Comparison of ENCODE assay signal across 28 cellular contexts in the genomic region with DNA sequence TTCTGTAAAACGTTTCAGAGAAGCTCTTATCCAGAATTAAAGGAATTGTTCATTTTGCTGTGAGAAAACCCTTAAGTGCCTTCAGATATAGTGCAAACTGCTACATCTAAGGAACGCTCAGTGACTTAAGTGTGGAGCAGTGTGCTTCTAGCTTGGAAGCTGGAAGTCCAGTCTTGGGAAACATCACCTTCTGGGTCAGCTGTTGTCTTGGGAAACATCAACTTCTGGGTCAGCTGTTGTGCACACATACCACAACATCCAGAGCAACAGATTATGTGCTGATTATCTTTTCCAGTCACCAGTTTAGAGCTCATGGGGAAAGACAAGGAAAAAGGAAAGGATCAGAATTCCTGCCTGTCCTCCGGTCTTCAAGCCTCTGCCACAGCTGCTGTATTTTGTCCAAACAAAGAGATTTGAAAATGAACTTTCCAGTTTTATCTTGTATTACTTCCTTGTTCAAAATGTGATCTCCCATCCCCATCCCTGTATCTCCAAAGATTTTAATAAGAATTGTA.
"Had no signal": no experiment of that assay in that cellular context is flagged by ENCODE, and none has a peak within 500 bp of the region (broad histone marks: within the 10 kb centered on the region; RNA-seq: fewer than 3 reads in every experiment).

No MANE protein-coding gene starts in this region.

- H3K4me3 Mint-ChIP-seq: activated CD4-positive, alpha-beta memory T cell treated with anti-CD3 and anti-CD28 coated beads for 36 hours; activated CD4-positive, alpha-beta T cell treated with anti-CD3 and anti-CD28 coated beads for 36 hours; activated CD4-positive, alpha-beta T cell treated with anti-CD3 and anti-CD28 coated beads, Interleukin-2, amount 10 ng/mL, durations not matched to agents 24 days and 14 days; activated CD8-positive, alpha-beta memory T cell treated with anti-CD3 and anti-CD28 coated beads, Interleukin-2, amount 10 ng/mL, durations not matched to agents 7 days and 5 days; activated CD8-positive, alpha-beta T cell treated with anti-CD3 and anti-CD28 coated beads, Interleukin-2, amount 10 ng/mL, durations not matched to agents 7 days and 5 days; activated naive CD4-positive, alpha-beta T cell treated with anti-CD3 and anti-CD28 coated beads for 36 hours; activated naive CD4-positive, alpha-beta T cell treated with anti-CD3 and anti-CD28 coated beads, Interleukin-2, amount 50 U/mL, for 24 hours; activated naive CD8-positive, alpha-beta T cell treated with anti-CD3 and anti-CD28 coated beads for 36 hours; activated naive CD8-positive, alpha-beta T cell treated with anti-CD3 and anti-CD28 coated beads, Interleukin-2, amount 50 U/mL, for 24 hours; activated T-helper 1 cell treated with anti-CD3 and anti-CD28 coated beads, Interleukin-12 subunit alpha, Interleukin-12 subunit beta, Interleukin-2, Interleukin-4 antibody, amounts not matched to agents 30 ng/mL and 10 ng/mL and 1 ng/mL, durations not matched to agents 14 hours and 24 hours and 36 hours; effector memory CD8-positive, alpha-beta T cell had no signal

- H3K9me3 Mint-ChIP-seq: activated CD4-positive, alpha-beta memory T cell treated with anti-CD3 and anti-CD28 coated beads for 36 hours; activated CD4-positive, alpha-beta T cell treated with anti-CD3 and anti-CD28 coated beads, Interleukin-2, amount 10 ng/mL, durations not matched to agents 24 days and 14 days; activated naive CD4-positive, alpha-beta T cell treated with anti-CD3 and anti-CD28 coated beads, Interleukin-2, amount 50 U/mL, for 24 hours; activated naive CD8-positive, alpha-beta T cell treated with anti-CD3 and anti-CD28 coated beads, Interleukin-2, amount 50 U/mL, for 24 hours; activated T-helper 1 cell treated with anti-CD3 and anti-CD28 coated beads, Interleukin-12 subunit alpha, Interleukin-12 subunit beta, Interleukin-2, Interleukin-4 antibody, amounts not matched to agents 30 ng/mL and 10 ng/mL and 1 ng/mL, durations not matched to agents 14 hours and 24 hours and 36 hours had no signal

- H3K27me3 ChIP-seq: adrenal gland, esophagus muscularis mucosa, foreskin keratinocyte, gastrocnemius medialis had no signal

- H3K4me1 ChIP-seq: adrenal gland, foreskin keratinocyte, gastrocnemius medialis had no signal

- H3K27ac Mint-ChIP-seq: activated CD4-positive, alpha-beta memory T cell treated with anti-CD3 and anti-CD28 coated beads for 36 hours; activated CD4-positive, alpha-beta T cell treated with anti-CD3 and anti-CD28 coated beads for 36 hours; activated CD4-positive, alpha-beta T cell treated with anti-CD3 and anti-CD28 coated beads, Interleukin-2, amount 10 ng/mL, durations not matched to agents 24 days and 14 days; activated CD8-positive, alpha-beta memory T cell treated with anti-CD3 and anti-CD28 coated beads, Interleukin-2, amount 10 ng/mL, durations not matched to agents 7 days and 5 days; activated CD8-positive, alpha-beta T cell treated with anti-CD3 and anti-CD28 coated beads, Interleukin-2, amount 10 ng/mL, durations not matched to agents 7 days and 5 days; activated naive CD4-positive, alpha-beta T cell treated with anti-CD3 and anti-CD28 coated beads for 36 hours; activated naive CD4-positive, alpha-beta T cell treated with anti-CD3 and anti-CD28 coated beads, Interleukin-2, amount 50 U/mL, for 24 hours; activated naive CD8-positive, alpha-beta T cell treated with anti-CD3 and anti-CD28 coated beads for 36 hours; activated naive CD8-positive, alpha-beta T cell treated with anti-CD3 and anti-CD28 coated beads, Interleukin-2, amount 50 U/mL, for 24 hours; activated T-helper 1 cell treated with anti-CD3 and anti-CD28 coated beads, Interleukin-12 subunit alpha, Interleukin-12 subunit beta, Interleukin-2, Interleukin-4 antibody, amounts not matched to agents 30 ng/mL and 10 ng/mL and 1 ng/mL, durations not matched to agents 14 hours and 24 hours and 36 hours; activated T-helper 2 cell treated with anti-CD3 and anti-CD28 coated beads, Interferon-gamma antibody, Interleukin-2, Interleukin-4, amounts not matched to agents 10 μg/mL and 5 μg/mL and 100 μg/mL, durations not matched to agents 14 hours and 24 hours and 36 hours; effector memory CD8-positive, alpha-beta T cell had no signal

- H3K36me3 Mint-ChIP-seq: activated CD4-positive, alpha-beta memory T cell treated with anti-CD3 and anti-CD28 coated beads for 36 hours; activated CD8-positive, alpha-beta memory T cell treated with anti-CD3 and anti-CD28 coated beads, Interleukin-2, amount 10 ng/mL, durations not matched to agents 7 days and 5 days; activated naive CD4-positive, alpha-beta T cell treated with anti-CD3 and anti-CD28 coated beads, Interleukin-2, amount 50 U/mL, for 24 hours; activated naive CD8-positive, alpha-beta T cell treated with anti-CD3 and anti-CD28 coated beads for 36 hours had no signal

- H3K4me3 ChIP-seq: adrenal gland, esophagus muscularis mucosa, gastrocnemius medialis had no signal

- H3K4me1 Mint-ChIP-seq: activated CD4-positive, alpha-beta T cell treated with anti-CD3 and anti-CD28 coated beads for 36 hours; activated CD4-positive, alpha-beta T cell treated with anti-CD3 and anti-CD28 coated beads, Interleukin-2, amount 10 ng/mL, durations not matched to agents 24 days and 14 days; activated CD8-positive, alpha-beta memory T cell treated with anti-CD3 and anti-CD28 coated beads, Interleukin-2, amount 10 ng/mL, durations not matched to agents 7 days and 5 days; activated naive CD4-positive, alpha-beta T cell treated with anti-CD3 and anti-CD28 coated beads, Interleukin-2, amount 50 U/mL, for 24 hours; activated naive CD8-positive, alpha-beta T cell treated with anti-CD3 and anti-CD28 coated beads for 36 hours; activated naive CD8-positive, alpha-beta T cell treated with anti-CD3 and anti-CD28 coated beads, Interleukin-2, amount 50 U/mL, for 24 hours had no signal

- H3K36me3 ChIP-seq: adrenal gland, esophagus muscularis mucosa, gastrocnemius medialis had no signal

- H3K27me3 Mint-ChIP-seq: activated CD4-positive, alpha-beta memory T cell treated with anti-CD3 and anti-CD28 coated beads for 36 hours; activated CD4-positive, alpha-beta T cell treated with anti-CD3 and anti-CD28 coated beads for 36 hours; activated CD4-positive, alpha-beta T cell treated with anti-CD3 and anti-CD28 coated beads, Interleukin-2, amount 10 ng/mL, durations not matched to agents 24 days and 14 days; activated CD8-positive, alpha-beta memory T cell treated with anti-CD3 and anti-CD28 coated beads, Interleukin-2, amount 10 ng/mL, durations not matched to agents 7 days and 5 days; activated naive CD4-positive, alpha-beta T cell treated with anti-CD3 and anti-CD28 coated beads, Interleukin-2, amount 50 U/mL, for 24 hours; activated naive CD8-positive, alpha-beta T cell treated with anti-CD3 and anti-CD28 coated beads for 36 hours; activated naive CD8-positive, alpha-beta T cell treated with anti-CD3 and anti-CD28 coated beads, Interleukin-2, amount 50 U/mL, for 24 hours; effector memory CD8-positive, alpha-beta T cell had no signal

- ATAC-seq: activated CD4-positive, alpha-beta T cell treated with anti-CD3 and anti-CD28 coated beads for 36 hours; activated CD8-positive, alpha-beta memory T cell treated with anti-CD3 and anti-CD28 coated beads, Interleukin-2, amount 10 ng/mL, durations not matched to agents 7 days and 5 days; activated CD8-positive, alpha-beta T cell treated with anti-CD3 and anti-CD28 coated beads, Interleukin-2, amount 10 ng/mL, durations not matched to agents 7 days and 5 days; activated naive CD8-positive, alpha-beta T cell treated with anti-CD3 and anti-CD28 coated beads, Interleukin-2, amount 50 U/mL, for 24 hours; effector memory CD8-positive, alpha-beta T cell; foreskin keratinocyte; gastrocnemius medialis had no signal

- H3K27ac ChIP-seq: adrenal gland, esophagus muscularis mucosa, foreskin keratinocyte, gastrocnemius medialis had no signal

- H3K9me3 ChIP-seq: adrenal gland, esophagus muscularis mucosa, gastrocnemius medialis had no signal

- DNase-seq: activated CD4-positive, alpha-beta memory T cell treated with anti-CD3 and anti-CD28 coated beads for 36 hours; activated CD4-positive, alpha-beta T cell treated with anti-CD3 and anti-CD28 coated beads for 36 hours; activated CD4-positive, alpha-beta T cell treated with anti-CD3 and anti-CD28 coated beads, Interleukin-2, amount 10 ng/mL, durations not matched to agents 24 days and 14 days; activated CD4-positive, CD25-positive, alpha-beta regulatory T cell; activated CD4-positive, CD25-positive, alpha-beta regulatory T cell treated with anti-CD3 and anti-CD28 coated beads, Interleukin-2, amount 50 U/mL, for 72 hours; activated CD8-positive, alpha-beta memory T cell treated with anti-CD3 and anti-CD28 coated beads, Interleukin-2, amount 10 ng/mL, durations not matched to agents 7 days and 5 days; activated CD8-positive, alpha-beta memory T cell treated with anti-CD3 and anti-CD28 coated beads, Interleukin-2, amount 50 U/mL, for 4 hours; activated CD8-positive, alpha-beta T cell treated with anti-CD3 and anti-CD28 coated beads, Interleukin-2, amount 10 ng/mL, durations not matched to agents 7 days and 5 days; activated effector memory CD4-positive, alpha-beta T cell treated with anti-CD3 and anti-CD28 coated beads, Interleukin-2, amount 50 U/mL, for 16 hours; activated naive CD4-positive, alpha-beta T cell treated with anti-CD3 and anti-CD28 coated beads for 36 hours; activated naive CD8-positive, alpha-beta T cell treated with anti-CD3 and anti-CD28 coated beads for 36 hours; activated naive CD8-positive, alpha-beta T cell treated with anti-CD3 and anti-CD28 coated beads, Interleukin-2, amount 50 U/mL, for 24 hours; activated T-cell treated with anti-CD3 and anti-CD28 coated beads, Interleukin-2, amount 50 U/mL, for 1 hour; activated T-cell treated with anti-CD3 and anti-CD28 coated beads, Interleukin-2, amount 50 U/mL, for 48 hours; adrenal gland; cortex of kidney; dermis blood vessel endothelial cell; effector CD4-positive, alpha-beta T cell; effector memory CD8-positive, alpha-beta T cell; erythroblast; foreskin keratinocyte; gastrocnemius medialis; glutamatergic neuron; T-helper 2 cell had no signal
